In genomic region chr1:180973360-180973759, GRCh38 we compare ENCODE assay signal across 19 cellular contexts.
"Had no signal": no experiment of that assay in that cellular context is flagged by ENCODE, and none has a peak within 500 bp of the region (broad histone marks: within the 10 kb centered on the region; RNA-seq: fewer than 3 reads in every experiment).

No MANE protein-coding gene starts in this region.

- H3K27ac ChIP-seq: colonic mucosa, left ventricle myocardium inferior had no signal

- H3K9me3 Mint-ChIP-seq: activated B cell treated with CpG ODN at 0.5 μM for 24 hours; activated CD4-positive, alpha-beta T cell treated with anti-CD3 and anti-CD28 coated beads, Interleukin-2, amount 10 ng/mL, durations not matched to agents 7 days and 5 days; neural crest cell had no signal

- H3K4me3 Mint-ChIP-seq: activated B cell treated with CpG ODN at 0.5 μM for 24 hours; activated CD4-positive, alpha-beta T cell treated with anti-CD3 and anti-CD28 coated beads, Interleukin-2, amount 10 ng/mL, durations not matched to agents 7 days and 5 days; activated naive CD8-positive, alpha-beta T cell; naive B cell; neural crest cell had no signal

- H3K4me1 ChIP-seq: colonic mucosa had no signal

- DNase-seq: activated B cell treated with CpG ODN at 0.5 μM for 24 hours; activated CD4-positive, alpha-beta T cell treated with anti-CD3 and anti-CD28 coated beads, Interleukin-2, amount 10 ng/mL, durations not matched to agents 7 days and 5 days; activated CD8-positive, alpha-beta memory T cell treated with anti-CD3 and anti-CD28 coated beads for 24 hours; activated CD8-positive, alpha-beta memory T cell treated with anti-CD3 and anti-CD28 coated beads, Interleukin-2, amount 50 U/mL, for 48 hours; amniotic stem cell; colonic mucosa; hypothalamus; islet precursor cell; left ventricle myocardium inferior; naive B cell; stimulated activated CD4-positive, alpha-beta T cell treated with anti-CD3 and anti-CD28 coated beads, Interleukin-12 subunit alpha, Interleukin-12 subunit beta, amount 100 ng/mL, for 4 hours; stimulated activated CD4-positive, alpha-beta T cell treated with anti-CD3 and anti-CD28 coated beads, Interleukin-1b, Interleukin-23, amount 100 ng/mL, for 48 hours; stimulated activated CD8-positive, alpha-beta memory T cell treated with anti-CD3 and anti-CD28 coated beads, Interleukin-4, amount 100 ng/mL, for 48 hours; stimulated activated naive CD4-positive, alpha-beta T cell; T-helper 9 cell had no signal

- H3K27me3 ChIP-seq: colonic mucosa, tibial nerve had no signal

- H3K27me3 Mint-ChIP-seq: activated B cell treated with CpG ODN at 0.5 μM for 24 hours; activated CD4-positive, alpha-beta T cell treated with anti-CD3 and anti-CD28 coated beads, Interleukin-2, amount 10 ng/mL, durations not matched to agents 7 days and 5 days; activated naive CD8-positive, alpha-beta T cell; naive B cell; progenitor cell of endocrine pancreas had no signal

- H3K9me3 ChIP-seq: colonic mucosa, left ventricle myocardium inferior, tibial nerve had no signal

- H3K4me3 ChIP-seq: colonic mucosa, left ventricle myocardium inferior, tibial nerve had no signal

- H3K27ac Mint-ChIP-seq: activated B cell treated with CpG ODN at 0.5 μM for 24 hours; activated CD4-positive, alpha-beta T cell treated with anti-CD3 and anti-CD28 coated beads, Interleukin-2, amount 10 ng/mL, durations not matched to agents 7 days and 5 days; activated naive CD8-positive, alpha-beta T cell; naive B cell had no signal
